Comparison of ENCODE assay signal across 8 cellular contexts in the genomic region with DNA sequence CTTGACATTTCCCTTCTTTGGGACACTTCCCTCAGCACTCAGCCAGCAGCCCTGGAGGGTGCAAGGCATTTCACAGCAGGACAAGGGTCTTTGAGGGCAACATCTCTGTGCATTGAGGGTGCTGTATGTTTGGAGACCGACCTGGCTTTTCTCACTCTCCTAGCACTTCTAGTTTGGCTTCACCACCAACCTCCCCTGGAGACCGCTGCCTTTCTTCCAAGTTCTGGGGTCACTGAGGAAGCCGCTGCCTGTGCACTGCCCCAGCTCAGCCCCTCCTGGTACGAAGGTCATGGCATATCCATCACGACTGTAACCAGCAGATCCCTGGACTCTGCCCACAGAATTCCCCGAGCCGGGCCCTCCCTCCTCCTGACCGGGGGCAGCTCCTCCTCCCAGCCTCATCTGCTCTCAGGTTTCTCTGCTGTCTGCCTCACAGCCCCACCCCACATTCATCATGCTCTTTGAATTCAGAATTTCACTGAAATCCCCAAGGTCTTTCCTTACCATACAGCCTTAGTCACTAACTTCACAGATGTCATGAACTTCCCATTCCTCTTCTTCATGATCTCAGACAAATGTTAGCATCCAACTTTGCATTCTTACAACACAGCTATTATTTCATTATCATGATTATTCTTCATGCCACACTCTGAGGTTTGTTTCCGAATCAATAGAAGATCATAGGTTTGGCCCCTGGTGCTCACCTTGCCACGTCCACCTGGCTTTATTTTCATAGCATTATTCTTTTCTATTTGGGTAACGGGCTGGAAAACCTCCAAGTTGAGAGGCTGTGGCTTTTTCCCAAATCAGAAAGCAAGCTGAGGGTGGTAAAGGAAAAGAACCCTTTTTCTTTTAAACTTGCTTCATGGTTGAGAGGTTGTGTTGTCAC.
DNase-seq lines count a peak whose midpoint lies in the region; ATAC-seq and TF ChIP-seq lines count a peak whose summit lies in the region.

No MANE protein-coding gene starts in this region.

- peak; percentile 97 for ATAC-seq in omental fat pad (ENCODE audit: low FRiP score)
- ATAC-seq in GM19463 (IDR thresholded peaks at IDR 0.05; ENCODE audit: unreplicated experiment) = no peak
- ATAC-seq in stimulated activated memory B cell treated with anti-CD40 and anti-IgM and Interleukin-4, amounts not matched to agents 10 μg/mL and 1 μg/mL and 100 μg/mL, for 72 hours = no peak

- peaks cover 9% of the 10 kb centered on the region for H3K4me1 Mint-ChIP-seq in stimulated activated memory B cell treated with anti-CD40 and anti-IgM and Interleukin-4, amounts not matched to agents 10 μg/mL and 1 μg/mL and 100 μg/mL, for 72 hours

- DNase-seq in Daoy (ENCODE audit: low read depth) = peak; percentile 71
- DNase-seq in NCI-H345 (lab: John Stamatoyannopoulos, UW) = peak; percentile 77
- peak; percentile 64 for DNase-seq in fibroblast of gingiva (ENCODE audit: low read depth)
- no peak for DNase-seq in omental fat pad (ENCODE audit: low spot score)
- no peak for DNase-seq in stimulated activated CD4-positive, alpha-beta T cell treated with anti-CD3 and anti-CD28 coated beads, Interleukin-4, amount 100 ng/mL, for 24 hours
- no peak for DNase-seq in HUDEP-2 (lab: John Stamatoyannopoulos, UW; ENCODE audit: unreplicated experiment in 76 of 76)

- H3K27ac Mint-ChIP-seq in stimulated activated memory B cell treated with anti-CD40 and anti-IgM and Interleukin-4, amounts not matched to agents 10 μg/mL and 1 μg/mL and 100 μg/mL, for 72 hours = no peak overlapping the region

- TF ChIP-seq CTCF in omental fat pad (IDR thresholded peaks at IDR 0.05) = no peak

- H3K4me3 Mint-ChIP-seq in stimulated activated memory B cell treated with anti-CD40 and anti-IgM and Interleukin-4, amounts not matched to agents 10 μg/mL and 1 μg/mL and 100 μg/mL, for 72 hours = no peak overlapping the region

- H3K9me3 Mint-ChIP-seq in stimulated activated memory B cell treated with anti-CD40 and anti-IgM and Interleukin-4, amounts not matched to agents 10 μg/mL and 1 μg/mL and 100 μg/mL, for 72 hours = no peaks in the 10 kb centered on the region

- peaks cover 66% of the 10 kb centered on the region for H3K27me3 Mint-ChIP-seq in stimulated activated memory B cell treated with anti-CD40 and anti-IgM and Interleukin-4, amounts not matched to agents 10 μg/mL and 1 μg/mL and 100 μg/mL, for 72 hours

- no peaks in the 10 kb centered on the region for H3K36me3 Mint-ChIP-seq in stimulated activated memory B cell treated with anti-CD40 and anti-IgM and Interleukin-4, amounts not matched to agents 10 μg/mL and 1 μg/mL and 100 μg/mL, for 72 hours

Comparison
In these comparisons a context has a peak if more than half of its experiments do, and no peak if none do; other contexts are left out.
1. DNase-seq: peak in Daoy (single experiment), NCI-H345 (single experiment) and fibroblast of gingiva (single experiment); none in omental fat pad (single experiment), stimulated activated CD4-positive, alpha-beta T cell treated with anti-CD3 and anti-CD28 coated beads, Interleukin-4, amount 100 ng/mL, for 24 hours (single experiment) and HUDEP-2 (0 of 76).